Comparison of ENCODE assay signal across 7 cellular contexts in the genomic region with DNA sequence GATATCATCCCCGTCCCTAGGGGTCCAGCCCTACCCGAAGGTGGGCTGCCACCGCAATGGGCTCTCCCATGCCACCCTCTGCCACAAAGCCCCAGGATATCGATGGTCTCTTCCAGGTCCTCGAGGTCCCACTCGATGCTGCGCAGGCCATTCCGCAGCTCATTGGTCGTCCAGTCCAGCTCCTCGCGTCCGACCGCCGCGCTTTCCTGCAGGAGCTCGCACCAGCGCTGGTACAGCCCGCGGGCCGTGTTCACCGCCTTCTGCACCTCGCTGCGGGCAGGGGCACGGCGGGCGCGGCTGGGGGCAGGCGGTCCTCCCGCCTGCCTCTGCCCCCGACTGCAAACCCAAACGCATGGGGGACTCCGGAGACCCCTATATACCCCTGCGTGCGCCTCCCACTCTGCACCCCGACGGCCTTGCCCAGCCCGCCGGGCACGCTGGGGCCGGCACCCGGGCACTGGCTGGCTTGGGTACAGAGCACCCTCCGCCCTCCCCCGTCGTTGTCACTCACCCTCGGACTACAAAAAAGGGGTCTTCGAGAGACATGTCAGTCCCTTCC. TPM values are rescaled to one million over a fixed set of nuclear protein-coding genes. Genes with fewer than 3 reads are reported as not detected.
DNase-seq lines count a peak whose midpoint lies in the region; ATAC-seq and TF ChIP-seq lines count a peak whose summit lies in the region.

No MANE protein-coding gene starts in this region.

- H3K4me3 ChIP-seq in duodenal mucosa (ENCODE audit: low read depth in 1 of 2, low read length in 2 of 2) (peak overlapping the region; percentile 89 to 97), upper lobe of left lung (peak overlapping the region; percentile 79 to 99 (median 88))

- TF ChIP-seq POLR2A in upper lobe of left lung (IDR thresholded peaks at IDR 0.05) = peak in 1 of 4 donors; percentile 43

- no peaks in the 10 kb centered on the region for H3K27me3 Mint-ChIP-seq in mesothelial cell of epicardium (ENCODE audit: low read depth)

- H3K9me3 ChIP-seq in ES-I3 (ENCODE audit: control insufficient read depth, insufficient read depth, low read length) (no peaks in the 10 kb centered on the region), duodenal mucosa (ENCODE audit: control insufficient read depth in 1 of 2, low read length in 2 of 2) (no peaks in the 10 kb centered on the region), upper lobe of left lung (no peaks in the 10 kb centered on the region)

- ATAC-seq in HG03045 (IDR thresholded peaks at IDR 0.05; ENCODE audit: unreplicated experiment) (peak; percentile 0), upper lobe of left lung (ENCODE audit: low FRiP score in 2 of 2) (peak in 1 of 2 donors; percentile 0)

- H3K4me1 ChIP-seq in ES-I3 (ENCODE audit: insufficient read depth, low read length) (no peaks in the 10 kb centered on the region), duodenal mucosa (ENCODE audit: control insufficient read depth in 1 of 2, insufficient read depth in 2 of 2, low read length in 2 of 2) (peaks cover 10 to 13% of the 10 kb centered on the region in 2 donors), upper lobe of left lung (peaks cover 10 to 35% (median 19%) of the 10 kb centered on the region in 4 donors)

- peak; percentile 53 for DNase-seq in SK-N-DZ (ENCODE audit: low spot score)
- DNase-seq in mesothelial cell of epicardium (ENCODE audit: low spot score in 2 of 2, unreplicated experiment in 2 of 2) = peak in 1 of 2 experiments; percentile 62
- DNase-seq in upper lobe of left lung = peak; percentile 75 to 92
- no peak for DNase-seq in SKM-1 treated with dmso at 0.1 percent for 144 hours (lab: John Stamatoyannopoulos, UW; ENCODE audit: unreplicated experiment)

- H3K4me3 Mint-ChIP-seq in mesothelial cell of epicardium = peak overlapping the region; percentile 100

- TF ChIP-seq EP300 in upper lobe of left lung (IDR thresholded peaks at IDR 0.05) = no peak

- H3K27me3 ChIP-seq in duodenal mucosa (ENCODE audit: control insufficient read depth in 1 of 2, insufficient read depth in 2 of 2, low read length in 2 of 2) = no peaks in the 10 kb centered on the region
- no peaks in the 10 kb centered on the region for H3K27me3 ChIP-seq in upper lobe of left lung

- H3K36me3 ChIP-seq in ES-I3 (ENCODE audit: insufficient read depth, low read length) (no peaks in the 10 kb centered on the region), duodenal mucosa (ENCODE audit: control insufficient read depth in 1 of 2, insufficient read depth in 2 of 2, low read length in 2 of 2) (peaks cover 0 to 9% of the 10 kb centered on the region in 2 donors), upper lobe of left lung (peaks cover 2 to 19% (median 9%) of the 10 kb centered on the region in 4 donors)

- peak overlapping the region; percentile 91 for H3K9ac ChIP-seq in ES-I3 (ENCODE audit: low read depth, low read length)
- H3K9ac ChIP-seq in duodenal mucosa (ENCODE audit: low read depth in 1 of 2, low read length in 2 of 2) = peak overlapping the region; percentile 94 to 99

- TF ChIP-seq CTCF in mesothelial cell of epicardium (IDR thresholded peaks at IDR 0.05; ENCODE audit: unreplicated experiment) (no peak), upper lobe of left lung (IDR thresholded peaks at IDR 0.05) (no peak)

- H3K4me1 Mint-ChIP-seq in mesothelial cell of epicardium = peaks cover 18% of the 10 kb centered on the region

- H3K27ac Mint-ChIP-seq in mesothelial cell of epicardium = peak overlapping the region; percentile 100

- no peaks in the 10 kb centered on the region for H3K9me3 Mint-ChIP-seq in mesothelial cell of epicardium

- H3K36me3 Mint-ChIP-seq in mesothelial cell of epicardium = peaks cover 6% of the 10 kb centered on the region

- H3K27ac ChIP-seq in duodenal mucosa (ENCODE audit: low read depth, low read length) (peak overlapping the region; percentile 20), upper lobe of left lung (peak overlapping the region; percentile 98 to 100 (median 99))

- 0% methylated on average over 2 of the region's 46 CpGs; no CpG with 5 or more reads in 1 of the 2 donors for WGBS in upper lobe of left lung, 2 donors

RNA-seq across cellular contexts. Expression of gene STX10, which starts 0.5 kb away (rescaled TPM):
- polyA plus RNA-seq in SK-N-DZ (2014; cell fraction: cytosol; rRNA removed) = 88.3 and 135 TPM in 2 replicates
- polyA plus RNA-seq in SK-N-DZ (2014; cell fraction: nucleus; rRNA removed) = 230 and 272 TPM in 2 replicates
- 52.7 to 58.4 TPM (median 56.7 TPM) in 3 replicates for total RNA-seq in mesothelial cell of epicardium
- 100 to 1,000 TPM in 4 of 6 donors, 10 to 100 TPM in 2; 80.0 to 348 (median 107) TPM for total RNA-seq in upper lobe of left lung

RNA-seq across cellular contexts. Expression of gene IER2, which starts 0.5 kb away (rescaled TPM):
- 22.6 and 22.7 TPM in 2 replicates for polyA plus RNA-seq in SK-N-DZ (2014; cell fraction: cytosol; rRNA removed)
- 27.7 and 36.1 TPM in 2 replicates for polyA plus RNA-seq in SK-N-DZ (2014; cell fraction: nucleus; rRNA removed)
- total RNA-seq in mesothelial cell of epicardium (278 to 284 TPM (median 282 TPM) in 3 replicates), upper lobe of left lung (100 to 1,000 TPM in 4 of 6 donors, 10 to 100 TPM in 2; 94.3 to 246 (median 129) TPM)

RNA-seq across cellular contexts. Expression of gene NACC1, which starts 31.6 kb away (rescaled TPM):
- 22.5 and 35.9 TPM in 2 replicates for polyA plus RNA-seq in SK-N-DZ (2014; cell fraction: cytosol; rRNA removed)
- 20.5 and 25.4 TPM in 2 replicates for polyA plus RNA-seq in SK-N-DZ (2014; cell fraction: nucleus; rRNA removed)
- total RNA-seq in mesothelial cell of epicardium (63.0 to 76.4 TPM (median 74.5 TPM) in 3 replicates), upper lobe of left lung (10 to 100 TPM; 22.0 to 96.1 (median 55.7) TPM)

RNA-seq across cellular contexts. Expression of gene TRMT1, which starts 33.2 kb away (rescaled TPM):
- polyA plus RNA-seq in SK-N-DZ (2014; cell fraction: cytosol; rRNA removed) = 51.1 and 87.6 TPM in 2 replicates
- 354 and 363 TPM in 2 replicates for polyA plus RNA-seq in SK-N-DZ (2014; cell fraction: nucleus; rRNA removed)
- total RNA-seq in mesothelial cell of epicardium (53.9 to 58.6 TPM (median 57.0 TPM) in 3 replicates), upper lobe of left lung (10 to 100 TPM; 27.2 to 92.2 (median 33.1) TPM)

RNA-seq across cellular contexts. Expression of gene LYL1, which starts 47.0 kb away (rescaled TPM):
- 9.6 and 14.0 TPM in 2 replicates for polyA plus RNA-seq in SK-N-DZ (2014; cell fraction: cytosol; rRNA removed)
- 12.2 and 12.8 TPM in 2 replicates for polyA plus RNA-seq in SK-N-DZ (2014; cell fraction: nucleus; rRNA removed)
- total RNA-seq in mesothelial cell of epicardium (3.4 to 4.0 TPM (median 3.8 TPM) in 3 replicates), upper lobe of left lung (10 to 100 TPM; 22.6 to 55.5 (median 31.4) TPM)
